In the genomic region with DNA sequence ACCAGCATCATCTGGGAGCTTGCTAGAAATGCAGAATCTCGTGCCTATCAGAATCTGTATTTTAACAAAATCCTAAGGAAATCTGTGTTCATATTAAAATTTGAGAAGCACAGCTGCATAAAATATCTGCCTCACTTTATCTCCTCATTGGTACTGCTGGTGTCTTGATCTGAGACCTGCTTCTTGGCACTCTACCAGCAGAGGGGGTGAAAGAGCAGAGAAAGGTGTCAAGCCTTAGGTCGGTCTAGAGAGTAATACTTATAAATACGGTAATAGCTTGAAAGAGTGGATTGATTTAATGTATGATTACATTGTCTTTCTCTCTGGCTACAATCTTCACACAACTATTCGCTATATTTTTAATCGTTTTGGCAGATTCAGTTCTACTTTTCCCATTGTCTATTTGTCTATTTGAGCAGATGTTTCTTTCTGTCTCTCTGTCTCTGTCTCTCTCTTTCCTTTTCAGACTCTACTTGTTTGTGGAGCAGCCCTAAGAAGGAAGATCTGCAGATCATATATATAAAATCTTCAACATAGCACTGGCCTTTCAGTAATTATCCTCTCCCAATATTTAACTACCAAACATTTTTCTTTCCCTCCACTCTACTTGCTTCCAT, we compare ENCODE assay signal across 8 cellular contexts. TPM values are rescaled to one million over a fixed set of nuclear protein-coding genes. Genes with fewer than 3 reads are reported as not detected.
DNase-seq lines count a peak whose midpoint lies in the region; ATAC-seq and TF ChIP-seq lines count a peak whose summit lies in the region.

No MANE protein-coding gene starts in this region.

- no peak overlapping the region for H3K4me3 Mint-ChIP-seq in MCF 10A (ENCODE audit: unreplicated experiment)
- H3K4me3 Mint-ChIP-seq in T-cell: peak overlapping the region; percentile 4 to 34 (median 15)

- POLR2A ChIA-PET in MCF 10A (lab: Yijun Ruan, JAX) (interaction anchor here (1.2 to 1.5 kb wide), 2 partner anchors 36 to 144 kb away, joined by 3 to 4 read pairs; no protein-coding TSS in a partner anchor), T-cell (lab: Charles Lee) (no interaction called here)

- H3K27me3 ChIP-seq in breast epithelium: no peaks in the 10 kb centered on the region
- peaks cover 2% of the 10 kb centered on the region for H3K27me3 ChIP-seq in adrenal gland

- H3K36me3 Mint-ChIP-seq in MCF 10A (ENCODE audit: insufficient read depth, unreplicated experiment) (no peaks in the 10 kb centered on the region), T-cell (no peaks in the 10 kb centered on the region)

- H3K4me3 ChIP-seq in breast epithelium (no peak overlapping the region), adrenal gland (no peak overlapping the region)

- H3K9me3 ChIP-seq in breast epithelium (no peaks in the 10 kb centered on the region), adrenal gland (replicated peaks in 1 of 3) (no peaks in the 10 kb centered on the region)

- DNase-seq in MCF 10A (ENCODE audit: unreplicated experiment): peak; percentile 87
- no peak for DNase-seq in breast epithelium (ENCODE audit: low spot score in 2 of 2)
- DNase-seq in NCI-H1092 treated with DMSO at 0.1 percent for 48 hours (lab: John Stamatoyannopoulos, UW): peak; percentile 47
- peak; percentile 3 to 63 (median 42) for DNase-seq in T-cell
- DNase-seq in adrenal gland: peak in 6 of 7 donors; percentile 17 to 62 (median 29)
- DNase-seq in left colon: peak; percentile 35 to 71
- DNase-seq in stimulated activated CD8-positive, alpha-beta memory T cell treated with anti-CD3 and anti-CD28 coated beads, Interleukin-12 subunit alpha, Interleukin-12 subunit beta, amount 100 ng/mL, for 4 hours (ENCODE audit: low read depth): peak; percentile 1

- H3K36me3 ChIP-seq in breast epithelium: no peaks in the 10 kb centered on the region
- H3K36me3 ChIP-seq in adrenal gland (replicated peaks in 1 of 2): no peaks in the 10 kb centered on the region

- H3K27ac Mint-ChIP-seq in MCF 10A (ENCODE audit: low read depth, unreplicated experiment) (no peak overlapping the region), T-cell (no peak overlapping the region)

- H3K4me1 Mint-ChIP-seq in MCF 10A (ENCODE audit: insufficient read depth, unreplicated experiment): peaks cover 7% of the 10 kb centered on the region
- H3K4me1 Mint-ChIP-seq in T-cell: peaks cover 5 to 8% (median 6%) of the 10 kb centered on the region in 3 donors

- H3K9me3 Mint-ChIP-seq in MCF 10A (ENCODE audit: unreplicated experiment) (no peaks in the 10 kb centered on the region), T-cell (no peaks in the 10 kb centered on the region)

- WGBS in adrenal gland, 4 donors: 4 to 10% (median 6%) methylated on average over 5 of the region's 5 CpGs

- BruUV-seq in MCF 10A (replicated peaks; lab: Mats Ljungman, UMichigan): no TSS peak

- CTCF ChIA-PET in MCF 10A (lab: Yijun Ruan, JAX): interaction anchor here (0.6 to 14.4 kb wide), 38 partner anchors 8 to 690 kb away, joined by 3 to 253 read pairs (median 3); a partner anchor contains a TSS
- CTCF ChIA-PET in T-cell (lab: Charles Lee): interaction anchor here (0.6 to 2.6 kb wide), 14 partner anchors 9 to 1739 kb away, joined by 3 to 15 read pairs (median 4); no protein-coding TSS in a partner anchor

- no peak for TF ChIP-seq POLR2A in breast epithelium (IDR thresholded peaks at IDR 0.05)
- no peak for TF ChIP-seq POLR2A in adrenal gland (IDR thresholded peaks at IDR 0.05)

- H3K4me1 ChIP-seq in breast epithelium (no peaks in the 10 kb centered on the region), adrenal gland (replicated peaks in 1 of 2) (no peaks in the 10 kb centered on the region)

- ATAC-seq in HG02759 (IDR thresholded peaks at IDR 0.05; ENCODE audit: unreplicated experiment) (peak; percentile 100), T-cell (replicated peaks in 1 of 4) (peak; percentile 83 to 97 (median 91)), left colon (peak; percentile 90)

- H3K27ac ChIP-seq in breast epithelium (no peak overlapping the region), adrenal gland (no peak overlapping the region)

- H3K27me3 Mint-ChIP-seq in MCF 10A (ENCODE audit: insufficient read depth, unreplicated experiment) (peaks cover 34% of the 10 kb centered on the region), T-cell (peaks cover 30 to 36% of the 10 kb centered on the region in 2 donors)

- TF ChIP-seq CTCF in MCF 10A (IDR thresholded peaks at IDR 0.05; ENCODE audit: unreplicated experiment): peak; percentile 55
- TF ChIP-seq CTCF in breast epithelium (IDR thresholded peaks at IDR 0.05): no peak
- peak in 3 of 6 experiments; percentile 14 to 34 (median 19) for TF ChIP-seq CTCF in adrenal gland (IDR thresholded peaks at IDR 0.05)

- intact Hi-C loops in MCF 10A (cut with micrococcal nuclease): loop anchor here (1.0 kb wide), 2 partner anchors 68 to 148 kb away; no protein-coding TSS in a partner anchor
- intact Hi-C loops in breast epithelium (cut with DNase I; ENCODE audit: low total_unique reads): no loop called here
- intact Hi-C loops in adrenal gland (cut with DNase I): no loop called here
- intact Hi-C loops in left colon (cut with DNase I, micrococcal nuclease): loop anchor here (10.0 kb wide), 2 partner anchors 141 to 151 kb away; no protein-coding TSS in a partner anchor

RNA-seq across cellular contexts. Expression of a gene that starts 1.7 kb away (rescaled TPM):
- total RNA-seq in MCF 10A (2022) (not detected in 2 replicates), breast epithelium (not detected), T-cell (not detected), adrenal gland (not detected), left colon (10 to 100 TPM; 55.2 to 55.9 TPM)
- under 1 TPM in 1 of 3 donors, not detected in 2; 0.51 TPM for polyA plus RNA-seq in adrenal gland

Comparison
In these comparisons a context has a peak if more than half of its experiments do, and no peak if none do; other contexts are left out.
1. DNase-seq: peak in MCF 10A (single experiment), NCI-H1092 treated with DMSO at 0.1 percent for 48 hours (single experiment), T-cell (34 of 34), adrenal gland (6 of 7), left colon (2 of 2) and stimulated activated CD8-positive, alpha-beta memory T cell treated with anti-CD3 and anti-CD28 coated beads, Interleukin-12 subunit alpha, Interleukin-12 subunit beta, amount 100 ng/mL, for 4 hours (single experiment); none in breast epithelium (0 of 2).
2. intact Hi-C loops: an anchor here in MCF 10A (1.0 kb wide) and left colon (10.0 kb wide); none called in breast epithelium and adrenal gland.
3. RNA of a gene that starts 1.7 kb away (total RNA-seq): 55.2 to 55.9 TPM in left colon; not detected in MCF 10A, not detected in breast epithelium, not detected in T-cell and not detected in adrenal gland; every median in the first group is over 10 times any median in the second.
4. Peak in every context shown above with its lines, with median percentiles within 50 percentile points of each other: ATAC-seq.